ENCODE assay signal across 23 cellular contexts in the genomic region with DNA sequence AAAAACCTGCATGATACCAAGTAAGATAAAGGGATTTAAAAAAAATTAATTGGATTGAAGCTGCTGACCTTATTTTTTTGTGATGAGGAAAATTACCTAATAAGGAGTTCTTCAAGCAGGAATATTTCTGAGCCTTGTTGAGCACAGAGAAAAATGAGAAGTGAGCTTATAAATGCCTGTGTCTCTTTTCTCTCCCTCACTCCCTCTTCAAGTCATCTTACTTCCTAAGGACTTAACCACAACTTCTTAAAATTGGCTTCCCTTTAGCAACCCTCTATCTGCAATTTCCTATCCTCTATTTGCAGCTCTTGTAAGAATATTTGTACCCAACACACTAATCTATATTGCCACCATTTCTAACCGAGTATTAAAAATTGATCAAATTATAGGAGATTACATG.
DNase-seq lines count a peak whose midpoint lies in the region; ATAC-seq and TF ChIP-seq lines count a peak whose summit lies in the region.
"Had no signal": no experiment of that assay in that cellular context is flagged by ENCODE, and none has a peak within 500 bp of the region (broad histone marks: within the 10 kb centered on the region; RNA-seq: fewer than 3 reads in every experiment).

No MANE protein-coding gene starts in this region.

- no peak for TF ChIP-seq POLR2A in thyroid gland (IDR thresholded peaks at IDR 0.05)

- DNase-seq in Ammon's horn (ENCODE audit: low spot score) (peak; percentile 32), Kasumi-1 (lab: John Stamatoyannopoulos, UW) (peak; percentile 63 to 72), SIG-M5 (lab: John Stamatoyannopoulos, UW) (peak; percentile 27), medulla oblongata (ENCODE audit: extremely low spot score) (peak; percentile 57), NCI-H1105 treated with DMSO at 0.1 percent for 48 hours (lab: John Stamatoyannopoulos, UW) (no peak), thyroid gland (no peak)
- no peak for DNase-seq in activated CD8-positive, alpha-beta T cell treated with anti-CD3 and anti-CD28 coated beads, Interleukin-2, amount 10 ng/mL, durations not matched to agents 7 days and 5 days
- DNase-seq in stimulated activated CD4-positive, alpha-beta T cell treated with anti-CD3 and anti-CD28 coated beads, Interleukin-15, amount 100 ng/mL, for 24 hours: no peak
- DNase-seq: activated CD4-positive, alpha-beta memory T cell treated with anti-CD3 and anti-CD28 coated beads, Interleukin-2, amount 10 ng/mL, durations not matched to agents 7 days and 5 days; activated CD4-positive, CD25-positive, alpha-beta regulatory T cell; activated T-cell treated with anti-CD3 and anti-CD28 coated beads, Interleukin-2, amount 50 U/mL, for 1 hour; adrenal gland; BE2C; Calu3; endodermal cell; lower lobe of right lung; NCI-H2029 treated with DMSO at 0.1 percent for 48 hours; NCI-H446; SK-N-SH; small intestine; stimulated activated CD4-positive, alpha-beta T cell treated with anti-CD3 and anti-CD28 coated beads, Interleukin-2, amount 100 ng/mL, for 48 hours; stimulated activated naive CD4-positive, alpha-beta T cell treated with Interleukin-2 at 50 U/mL for 16 hours had no signal

- H3K9me3 ChIP-seq in thyroid gland: no peaks in the 10 kb centered on the region
- H3K9me3 ChIP-seq: adrenal gland, BE2C, lower lobe of right lung, SK-N-SH had no signal

- peaks cover 2% of the 10 kb centered on the region for H3K27me3 Mint-ChIP-seq in activated CD8-positive, alpha-beta T cell treated with anti-CD3 and anti-CD28 coated beads, Interleukin-2, amount 10 ng/mL, durations not matched to agents 7 days and 5 days (ENCODE audit: low read depth)

- intact Hi-C loops in thyroid gland (cut with DNase I): no loop called here

- no peaks in the 10 kb centered on the region for H3K36me3 Mint-ChIP-seq in activated CD8-positive, alpha-beta T cell treated with anti-CD3 and anti-CD28 coated beads, Interleukin-2, amount 10 ng/mL, durations not matched to agents 7 days and 5 days (ENCODE audit: low read depth)

- POLR2A ChIA-PET in activated CD8-positive, alpha-beta T cell treated with anti-CD3 and anti-CD28 coated beads, Interleukin-2, amount 10 ng/mL, durations not matched to agents 7 days and 5 days (lab: Charles Lee): interaction anchor here (0.6 kb wide), 1 partner anchor 942 kb away, joined by 5 read pairs; no protein-coding TSS in a partner anchor

- no peaks in the 10 kb centered on the region for H3K9me3 Mint-ChIP-seq in activated CD8-positive, alpha-beta T cell treated with anti-CD3 and anti-CD28 coated beads, Interleukin-2, amount 10 ng/mL, durations not matched to agents 7 days and 5 days (ENCODE audit: insufficient read depth)
- H3K9me3 Mint-ChIP-seq: activated CD4-positive, alpha-beta memory T cell treated with anti-CD3 and anti-CD28 coated beads, Interleukin-2, amount 10 ng/mL, durations not matched to agents 7 days and 5 days; endodermal cell; GM23338 had no signal

- no peak overlapping the region for H3K4me3 Mint-ChIP-seq in activated CD8-positive, alpha-beta T cell treated with anti-CD3 and anti-CD28 coated beads, Interleukin-2, amount 10 ng/mL, durations not matched to agents 7 days and 5 days
- H3K4me3 Mint-ChIP-seq: activated CD4-positive, alpha-beta memory T cell treated with anti-CD3 and anti-CD28 coated beads, Interleukin-2, amount 10 ng/mL, durations not matched to agents 7 days and 5 days; endodermal cell; GM23338 had no signal

- TF ChIP-seq CTCF in thyroid gland (IDR thresholded peaks at IDR 0.05): no peak

- CTCF ChIA-PET in activated CD8-positive, alpha-beta T cell treated with anti-CD3 and anti-CD28 coated beads, Interleukin-2, amount 10 ng/mL, durations not matched to agents 7 days and 5 days (lab: Charles Lee): interaction anchor here (0.8 to 2.1 kb wide), 2 partner anchors 129 to 371 kb away, joined by 3 to 5 read pairs; no protein-coding TSS in a partner anchor

- WGBS in thyroid gland, 2 donors: 92 to 98% methylated on average over 1 of the region's 1 CpG

- no peaks in the 10 kb centered on the region for H3K36me3 ChIP-seq in thyroid gland
- H3K36me3 ChIP-seq: adrenal gland, BE2C, lower lobe of right lung had no signal

- H3K27ac ChIP-seq in thyroid gland: no peak overlapping the region
- H3K27ac ChIP-seq: adrenal gland, lower lobe of right lung had no signal

- ATAC-seq in activated CD8-positive, alpha-beta T cell treated with anti-CD3 and anti-CD28 coated beads, Interleukin-2, amount 10 ng/mL, durations not matched to agents 7 days and 5 days: no peak

- H3K4me3 ChIP-seq in thyroid gland (replicated peaks in 1 of 3): no peak overlapping the region
- H3K4me3 ChIP-seq: adrenal gland, GM23338, lower lobe of right lung had no signal

- no peak overlapping the region for H3K27ac Mint-ChIP-seq in activated CD8-positive, alpha-beta T cell treated with anti-CD3 and anti-CD28 coated beads, Interleukin-2, amount 10 ng/mL, durations not matched to agents 7 days and 5 days
- H3K27ac Mint-ChIP-seq: activated CD4-positive, alpha-beta memory T cell treated with anti-CD3 and anti-CD28 coated beads, Interleukin-2, amount 10 ng/mL, durations not matched to agents 7 days and 5 days; endodermal cell; GM23338 had no signal

- H3K27me3 ChIP-seq in thyroid gland: no peaks in the 10 kb centered on the region
- H3K27me3 ChIP-seq: adrenal gland, BE2C had no signal

- no peaks in the 10 kb centered on the region for H3K4me1 ChIP-seq in thyroid gland
- H3K4me1 ChIP-seq: lower lobe of right lung had no signal

- H3K4me1 Mint-ChIP-seq in activated CD8-positive, alpha-beta T cell treated with anti-CD3 and anti-CD28 coated beads, Interleukin-2, amount 10 ng/mL, durations not matched to agents 7 days and 5 days (ENCODE audit: low read depth): no peaks in the 10 kb centered on the region
- H3K4me1 Mint-ChIP-seq: activated CD4-positive, alpha-beta memory T cell treated with anti-CD3 and anti-CD28 coated beads, Interleukin-2, amount 10 ng/mL, durations not matched to agents 7 days and 5 days had no signal

Comparison
In these comparisons a context has a peak if more than half of its experiments do, and no peak if none do; other contexts are left out.
1. DNase-seq: peak in Ammon's horn (single experiment), Kasumi-1 (2 of 2), SIG-M5 (single experiment) and medulla oblongata (single experiment); none in activated CD8-positive, alpha-beta T cell treated with anti-CD3 and anti-CD28 coated beads, Interleukin-2, amount 10 ng/mL, durations not matched to agents 7 days and 5 days (single experiment), stimulated activated CD4-positive, alpha-beta T cell treated with anti-CD3 and anti-CD28 coated beads, Interleukin-15, amount 100 ng/mL, for 24 hours (single experiment), NCI-H1105 treated with DMSO at 0.1 percent for 48 hours (single experiment) and thyroid gland (0 of 2).